In genomic region chr22:36336246-36337182, GRCh38 we compare ENCODE assay signal across 9 cellular contexts. TPM values are rescaled to one million over a fixed set of nuclear protein-coding genes. Genes with fewer than 3 reads are reported as not detected.
A peak's percentile ranks its signal among the peaks of the same experiment; 100 is the strongest.
DNase-seq lines count a peak whose midpoint lies in the region; ATAC-seq and TF ChIP-seq lines count a peak whose summit lies in the region.
"Had no signal": no experiment of that assay in that cellular context is flagged by ENCODE, and none has a peak within 500 bp of the region (broad histone marks: within the 10 kb centered on the region; RNA-seq: fewer than 3 reads in every experiment).

No MANE protein-coding gene starts in this region.

- peaks cover 87% of the 10 kb centered on the region for H3K4me1 Mint-ChIP-seq in activated T-helper 2 cell treated with anti-CD3 and anti-CD28 coated beads, Interferon-gamma antibody, Interleukin-2, Interleukin-4, amounts not matched to agents 10 μg/mL and 5 μg/mL and 100 μg/mL, durations not matched to agents 14 hours and 24 hours and 36 hours (ENCODE audit: low read depth)
- peaks cover 72 to 85% of the 10 kb centered on the region in 2 donors for H3K4me1 Mint-ChIP-seq in immature natural killer cell

- H3K4me1 ChIP-seq in HEK293 (ENCODE audit: control insufficient read depth, insufficient read depth, low read length) (peaks cover 19% of the 10 kb centered on the region), spleen (peaks cover 86 to 100% (median 97%) of the 10 kb centered on the region in 6 donors)

- CTCF ChIA-PET in HEK293 (lab: Yijun Ruan, JAX) = interaction anchor here (0.6 to 5.7 kb wide), 4 partner anchors 29 to 139 kb away, joined by 3 to 57 read pairs (median 3); no protein-coding TSS in a partner anchor

- ATAC-seq in HG03520 (IDR thresholded peaks at IDR 0.05; ENCODE audit: unreplicated experiment) = no peak

- H3K9me3 ChIP-seq in HEK293 (ENCODE audit: control insufficient read depth, insufficient read depth, low read depth, low read length) (no peaks in the 10 kb centered on the region), spleen (no peaks in the 10 kb centered on the region)

- H3K27ac ChIP-seq in HEK293 (ENCODE audit: extremely low read depth, low read depth, low read length) (no peak overlapping the region), spleen (peak overlapping the region; percentile 51 to 97 (median 92))

- no peak for TF ChIP-seq POLR2A in spleen (IDR thresholded peaks at IDR 0.05)

- no peaks in the 10 kb centered on the region for H3K9me3 Mint-ChIP-seq in activated T-helper 2 cell treated with anti-CD3 and anti-CD28 coated beads, Interferon-gamma antibody, Interleukin-2, Interleukin-4, amounts not matched to agents 10 μg/mL and 5 μg/mL and 100 μg/mL, durations not matched to agents 14 hours and 24 hours and 36 hours
- no peaks in the 10 kb centered on the region for H3K9me3 Mint-ChIP-seq in immature natural killer cell

- TF ChIP-seq CTCF in HEK293 (tag by site-specific recombination; IDR thresholded peaks at IDR 0.05) = no peak
- TF ChIP-seq CTCF in spleen (IDR thresholded peaks at IDR 0.05 in 8 of 11, conservative IDR thresholded peaks at IDR 0.05 in 3 of 11) = no peak

- H3K27ac Mint-ChIP-seq in activated T-helper 2 cell treated with anti-CD3 and anti-CD28 coated beads, Interferon-gamma antibody, Interleukin-2, Interleukin-4, amounts not matched to agents 10 μg/mL and 5 μg/mL and 100 μg/mL, durations not matched to agents 14 hours and 24 hours and 36 hours = peak overlapping the region; percentile 99
- peak overlapping the region; percentile 91 to 99 (median 96) for H3K27ac Mint-ChIP-seq in immature natural killer cell

- H3K4me3 ChIP-seq in HEK293 (ENCODE audit: low read depth, low read length) (no peak overlapping the region), spleen (peak overlapping the region in 1 of 8 donors; percentile 10)

- no peaks in the 10 kb centered on the region for H3K27me3 ChIP-seq in spleen (replicated peaks in 1 of 7)

- H3K27me3 Mint-ChIP-seq in activated T-helper 2 cell treated with anti-CD3 and anti-CD28 coated beads, Interferon-gamma antibody, Interleukin-2, Interleukin-4, amounts not matched to agents 10 μg/mL and 5 μg/mL and 100 μg/mL, durations not matched to agents 14 hours and 24 hours and 36 hours (ENCODE audit: low read depth) = no peaks in the 10 kb centered on the region
- peaks cover 3 to 21% (median 21%) of the 10 kb centered on the region in 3 donors for H3K27me3 Mint-ChIP-seq in immature natural killer cell (ENCODE audit: low read depth in 3 of 3)

- 66 to 75% (median 74%) methylated on average over 26 of the region's 26 CpGs for WGBS in spleen, 5 donors

- H3K36me3 ChIP-seq in HEK293 (ENCODE audit: control insufficient read depth in 2 of 2, insufficient read depth in 1 of 2, low read length in 2 of 2) (peaks cover 26 to 82% of the 10 kb centered on the region in 2 experiments), spleen (peaks cover 0 to 90% (median 80%) of the 10 kb centered on the region in 6 donors)

- POLR2A ChIA-PET in HEK293 (lab: Yijun Ruan, JAX) = interaction anchor here (0.7 to 1.7 kb wide), 3 partner anchors 14 to 52 kb away, joined by 3 to 6 read pairs (median 3); partner anchors contain the start of gene MYH9

- intact Hi-C loops in activated T-helper 2 cell treated with anti-CD3 and anti-CD28 coated beads, Interferon-gamma antibody, Interleukin-2, Interleukin-4, amounts not matched to agents 10 μg/mL and 5 μg/mL and 100 μg/mL, durations not matched to agents 14 hours and 24 hours and 36 hours (cut with micrococcal nuclease) = no loop called here
- intact Hi-C loops in spleen (cut with DNase I; ENCODE audit: low total_unique reads) = loop anchor here (10.0 kb wide), 1 partner anchor 48 kb away; the partner anchor contains the start of gene MYH9

- peaks cover 88% of the 10 kb centered on the region for H3K36me3 Mint-ChIP-seq in activated T-helper 2 cell treated with anti-CD3 and anti-CD28 coated beads, Interferon-gamma antibody, Interleukin-2, Interleukin-4, amounts not matched to agents 10 μg/mL and 5 μg/mL and 100 μg/mL, durations not matched to agents 14 hours and 24 hours and 36 hours (ENCODE audit: low read depth)
- H3K36me3 Mint-ChIP-seq in immature natural killer cell = peaks cover 19 to 36% (median 20%) of the 10 kb centered on the region in 3 donors

- peak overlapping the region; percentile 44 for H3K4me3 Mint-ChIP-seq in activated T-helper 2 cell treated with anti-CD3 and anti-CD28 coated beads, Interferon-gamma antibody, Interleukin-2, Interleukin-4, amounts not matched to agents 10 μg/mL and 5 μg/mL and 100 μg/mL, durations not matched to agents 14 hours and 24 hours and 36 hours (ENCODE audit: low read depth)
- no peak overlapping the region for H3K4me3 Mint-ChIP-seq in immature natural killer cell

- no peak for DNase-seq in activated T-helper 2 cell treated with anti-CD3 and anti-CD28 coated beads, Interferon-gamma antibody, Interleukin-2, Interleukin-4, amounts not matched to agents 10 μg/mL and 5 μg/mL and 100 μg/mL, durations not matched to agents 14 hours and 24 hours and 36 hours (ENCODE audit: low spot score)
- DNase-seq in immature natural killer cell (no peak), spleen (no peak), NCI-H2081 (lab: John Stamatoyannopoulos, UW) (no peak), SW480 (ENCODE audit: low spot score) (no peak), NCI-H2107 (lab: John Stamatoyannopoulos, UW) (no peak)
- DNase-seq: NCI-H82 had no signal

TF ChIP-seq in HEK293, 187 proteins besides CTCF, POLR2A, EP300 and RAD21:
- peak; percentile 85 for TF ChIP-seq ZBTB17 (tag by site-specific recombination; IDR thresholded peaks at IDR 0.05)
- TF ChIP-seq ZSCAN5A (tag by site-specific recombination; IDR thresholded peaks at IDR 0.05) = no peak
- TF ChIP-seq ZNF23 (tag by site-specific recombination; IDR thresholded peaks at IDR 0.05; ENCODE audit: borderline replicate concordance) = peak; percentile 99

RNA-seq across cellular contexts. Expression of gene MYH9, which starts 51.3 kb away (rescaled TPM):
- total RNA-seq in activated T-helper 2 cell treated with anti-CD3 and anti-CD28 coated beads, Interferon-gamma antibody, Interleukin-2, Interleukin-4, amounts not matched to agents 10 μg/mL and 5 μg/mL and 100 μg/mL, durations not matched to agents 14 hours and 24 hours and 36 hours = 619 and 645 TPM in 2 replicates
- 100 to 1,000 TPM in 1 of 3 donors, 10 to 100 TPM in 1, 1 to 10 TPM in 1; 8.7 to 355 (median 40.2) TPM for polyA plus RNA-seq in immature natural killer cell
- 1,000 to 10,000 TPM in 4 of 7 donors, 100 to 1,000 TPM in 3; 575 to 1,376 (median 1,013) TPM for total RNA-seq in spleen
- polyA plus RNA-seq in spleen = 100 to 1,000 TPM in 1 of 3 donors, 10 to 100 TPM in 2; 59.8 to 166 (median 71.1) TPM
